ENCODE assay signal across 9 cellular contexts in the genomic region with DNA sequence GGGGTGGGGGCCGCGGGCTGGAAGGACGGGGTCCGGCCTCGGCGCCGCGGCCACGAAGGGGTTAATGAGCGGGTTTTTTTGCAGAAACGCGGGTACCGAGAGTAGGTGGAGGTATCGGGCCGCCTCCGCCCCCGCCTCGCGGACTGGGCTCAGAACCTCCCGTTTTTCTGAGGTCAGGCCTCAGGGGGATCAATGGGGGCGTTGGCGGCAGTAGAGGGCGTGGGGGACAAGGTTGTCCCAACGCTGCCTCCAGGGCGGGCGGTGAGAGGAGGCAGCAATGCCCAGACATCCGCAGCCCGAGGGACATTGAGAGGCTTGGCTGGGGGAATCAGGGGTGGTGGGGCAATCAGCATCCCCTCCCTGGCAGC. TPM values are rescaled to one million over a fixed set of nuclear protein-coding genes. Genes with fewer than 3 reads are reported as not detected.
A peak's percentile ranks its signal among the peaks of the same experiment; 100 is the strongest.
DNase-seq lines count a peak whose midpoint lies in the region; ATAC-seq and TF ChIP-seq lines count a peak whose summit lies in the region.
"Had no signal": no experiment of that assay in that cellular context is flagged by ENCODE, and none has a peak within 500 bp of the region (broad histone marks: within the 10 kb centered on the region; RNA-seq: fewer than 3 reads in every experiment).

No MANE protein-coding gene starts in this region.

- intact Hi-C loops in gastrocnemius medialis (cut with DNase I; ENCODE audit: low total_unique reads): no loop called here

- peak overlapping the region; percentile 45 for H3K4me3 Mint-ChIP-seq in T-helper 17 cell

- DNase-seq in HFF-Myc (ENCODE audit: extremely low read depth, low read depth): no peak
- no peak for DNase-seq in T-helper 17 cell
- DNase-seq in gastrocnemius medialis: no peak
- DNase-seq in GOT3 (lab: John Stamatoyannopoulos, UW): no peak
- DNase-seq in activated effector memory CD4-positive, alpha-beta T cell treated with Interleukin-2 at 50 U/mL for 16 hours: no peak
- DNase-seq in stimulated activated naive CD4-positive, alpha-beta T cell treated with Interleukin-2 at 50 U/mL for 16 hours (lab: John Stamatoyannopoulos, UW): no peak
- DNase-seq in SKM-1 (lab: John Stamatoyannopoulos, UW; ENCODE audit: unreplicated experiment): no peak
- DNase-seq: NCI-H524 treated with DMSO at 0.1 percent for 48 hours had no signal

- in situ Hi-C loops in gastrocnemius medialis (cut with MboI; ENCODE audit: low sequenced_read_pairs in 4 of 4): loop anchor here in 2 of 4 donors (25.0 kb wide), 1 partner anchor 666 kb away; no protein-coding TSS in a partner anchor

- H3K9me3 ChIP-seq in T-helper 17 cell (ENCODE audit: control insufficient read depth, low read length, poor library complexity, severe bottlenecking) (no peaks in the 10 kb centered on the region), gastrocnemius medialis (no peaks in the 10 kb centered on the region)

- peaks cover 34% of the 10 kb centered on the region for H3K27me3 Mint-ChIP-seq in T-helper 17 cell

- no peak for TF ChIP-seq POLR2A in gastrocnemius medialis (IDR thresholded peaks at IDR 0.05)

- H3K36me3 Mint-ChIP-seq in T-helper 17 cell (ENCODE audit: low read depth): no peaks in the 10 kb centered on the region

- no peak overlapping the region for H3K27ac ChIP-seq in gastrocnemius medialis

- TF ChIP-seq CTCF in HFF-Myc (IDR thresholded peaks at IDR 0.05; ENCODE audit: low read depth, low read length, missing control alignments) (no peak), gastrocnemius medialis (IDR thresholded peaks at IDR 0.05 in 4 of 5, conservative IDR thresholded peaks at IDR 0.05 in 1 of 5) (no peak)

- peaks cover 5% of the 10 kb centered on the region for H3K4me1 Mint-ChIP-seq in T-helper 17 cell

- peaks cover 0 to 23% (median 14%) of the 10 kb centered on the region in 3 donors for H3K27me3 ChIP-seq in gastrocnemius medialis

- H3K36me3 ChIP-seq in gastrocnemius medialis: no peaks in the 10 kb centered on the region

- H3K27ac Mint-ChIP-seq in T-helper 17 cell: no peak overlapping the region

- peak overlapping the region; percentile 31 for H3K4me3 ChIP-seq in HFF-Myc (replicated peaks; ENCODE audit: low read depth, low read length)
- H3K4me3 ChIP-seq in iPS-11a (ENCODE audit: low read depth, low read length): peak overlapping the region; percentile 54
- H3K4me3 ChIP-seq in gastrocnemius medialis: peak overlapping the region; percentile 33 to 68 (median 54)

- ATAC-seq in T-helper 17 cell: no peak
- no peak for ATAC-seq in gastrocnemius medialis

- H3K4me1 ChIP-seq in gastrocnemius medialis: no peaks in the 10 kb centered on the region

RNA-seq across cellular contexts. Expression of a gene that starts 34.8 kb away (rescaled TPM):
- total RNA-seq in T-helper 17 cell (not detected), gastrocnemius medialis (10 to 100 TPM in 2 of 4 donors, 1 to 10 TPM in 2; 7.1 to 74.9 (median 14.4) TPM)

Comparison
In these comparisons a context has a peak if more than half of its experiments do, and no peak if none do; other contexts are left out.
1. RNA of a gene that starts 34.8 kb away (total RNA-seq): 7.1 to 74.9 TPM in gastrocnemius medialis; not detected in T-helper 17 cell; every median in the first group is over 4 times any median in the second.
2. Peak in every context shown above with its lines, with median percentiles within 50 percentile points of each other: H3K4me3 ChIP-seq.